ENCODE assay signal across 9 cellular contexts in genomic region chr18:3151379-3152264, GRCh38.
A peak's percentile ranks its signal among the peaks of the same experiment; 100 is the strongest.
DNase-seq lines count a peak whose midpoint lies in the region; ATAC-seq and TF ChIP-seq lines count a peak whose summit lies in the region.
"Had no signal": no experiment of that assay in that cellular context is flagged by ENCODE, and none has a peak within 500 bp of the region (broad histone marks: within the 10 kb centered on the region; RNA-seq: fewer than 3 reads in every experiment).

No MANE protein-coding gene starts in this region.

- H2AK5ac ChIP-seq in IMR-90 (ENCODE audit: low read depth, low read length): no peak overlapping the region

- no peak overlapping the region for H3K4ac ChIP-seq in IMR-90 (ENCODE audit: low read depth, low read length)

- no peak overlapping the region for H2BK5ac ChIP-seq in IMR-90 (ENCODE audit: low read depth, low read length, poor library complexity, severe bottlenecking)

- no peak overlapping the region for H2BK20ac ChIP-seq in IMR-90 (ENCODE audit: low read depth, low read length)

- no peak overlapping the region for H4K8ac ChIP-seq in IMR-90 (ENCODE audit: low read depth in 2 of 2, low read length in 2 of 2)

- no peaks in the 10 kb centered on the region for H4K20me1 ChIP-seq in IMR-90 (ENCODE audit: insufficient read depth, low read length)

- no peak for ATAC-seq in IMR-90 (ENCODE audit: low read depth)
- ATAC-seq in GM19023 (IDR thresholded peaks at IDR 0.05; ENCODE audit: unreplicated experiment): no peak
- no peak for ATAC-seq in HG03280 (IDR thresholded peaks at IDR 0.05; ENCODE audit: unreplicated experiment)
- ATAC-seq: naive thymus-derived CD8-positive, alpha-beta T cell had no signal

- peak; percentile 15 for DNase-seq in DMS79 (lab: John Stamatoyannopoulos, UW)
- peak; percentile 52 for DNase-seq in IMR-90
- DNase-seq in SHP77 (lab: John Stamatoyannopoulos, UW): peak; percentile 6 to 15
- peak; percentile 62 for DNase-seq in fibroblast of peridontal ligament (ENCODE audit: extremely low read depth)
- no peak for DNase-seq in prostate gland (ENCODE audit: low spot score)
- DNase-seq in stimulated activated CD4-positive, alpha-beta T cell treated with anti-CD3 and anti-CD28 coated beads, Interleukin-4, amount 100 ng/mL, for 4 hours: no peak

- in situ Hi-C loops in IMR-90 (cut with MboI; ENCODE audit: low sequenced_read_pairs): no loop called here

- CTCF ChIA-PET in IMR-90 (lab: Yijun Ruan, JAX): interaction anchor here (0.5 to 1.4 kb wide), 8 partner anchors 9 to 220 kb away, joined by 3 to 7 read pairs (median 4); no protein-coding TSS in a partner anchor

- no peak overlapping the region for H3K9ac ChIP-seq in IMR-90 (ENCODE audit: low read depth, low read length)

- no peak overlapping the region for H3K56ac ChIP-seq in IMR-90 (ENCODE audit: extremely low read depth, insufficient read depth, low read length)

- H2AK9ac ChIP-seq in IMR-90 (replicated peaks; ENCODE audit: low read depth, low read length, poor library complexity): no peak overlapping the region

- POLR2A ChIA-PET in IMR-90 (lab: Charles Lee; ENCODE audit: unreplicated experiment): interaction anchor here (0.6 kb wide), 1 partner anchor 35 kb away, joined by 3 read pairs; no protein-coding TSS in a partner anchor

- intact Hi-C loops in IMR-90 (cut with micrococcal nuclease) (loop anchor here (1.0 kb wide), 2 partner anchors 95 to 219 kb away; no protein-coding TSS in a partner anchor), prostate gland (cut with DNase I) (loop anchor here (5.0 to 10.0 kb wide), 2 partner anchors 96 to 217 kb away; partner anchors contain the start of gene MYL12A)

- H3K9me3 ChIP-seq in IMR-90 (ENCODE audit: control insufficient read depth, insufficient read depth, low read length) (no peaks in the 10 kb centered on the region), prostate gland (no peaks in the 10 kb centered on the region)

- TF ChIP-seq RAD21 in IMR-90 (IDR thresholded peaks at IDR 0.05; ENCODE audit: low read length): peak; percentile 64

- H2BK120ac ChIP-seq in IMR-90 (ENCODE audit: low read depth, low read length): no peak overlapping the region

- WGBS in IMR-90 (ENCODE audit: extremely low coverage in 2 of 2, insufficient read length in 1 of 2), 2 experiments: 50% methylated on average over 2 of the region's 18 CpGs; no CpG with 5 or more reads in 1 of the 2 experiments
- WGBS in prostate gland: 53% methylated on average over 18 of the region's 18 CpGs

- no peak for TF ChIP-seq POLR2A in IMR-90 (IDR thresholded peaks at IDR 0.05; ENCODE audit: low read depth, low read length)
- TF ChIP-seq POLR2A in prostate gland (IDR thresholded peaks at IDR 0.05): no peak

- H2BK15ac ChIP-seq in IMR-90 (ENCODE audit: low read depth, low read length): no peak overlapping the region

- H3K4me2 ChIP-seq in IMR-90 (ENCODE audit: low read depth, low read length): no peak overlapping the region

- H3K36me3 ChIP-seq in IMR-90 (ENCODE audit: control insufficient read depth, insufficient read depth, low read length) (no peaks in the 10 kb centered on the region), prostate gland (no peaks in the 10 kb centered on the region)

- no peaks in the 10 kb centered on the region for H3K79me1 ChIP-seq in IMR-90 (ENCODE audit: low read depth in 1 of 2, low read length in 2 of 2)

- H3K23ac ChIP-seq in IMR-90 (ENCODE audit: low read depth, low read length): no peak overlapping the region

- H3K27ac ChIP-seq in IMR-90 (ENCODE audit: insufficient read depth, low read length): no peak overlapping the region
- H3K27ac ChIP-seq in prostate gland: no peak overlapping the region

- H3K27me3 ChIP-seq in IMR-90 (ENCODE audit: control insufficient read depth, insufficient read depth, low read length) (no peaks in the 10 kb centered on the region; the same call in 1 of the 2 replicates), prostate gland (replicated peaks; ENCODE audit: insufficient read depth) (no peaks in the 10 kb centered on the region)

- H3K4me1 ChIP-seq in IMR-90 (ENCODE audit: control insufficient read depth, insufficient read depth, low read length) (no peaks in the 10 kb centered on the region), prostate gland (replicated peaks) (no peaks in the 10 kb centered on the region)

- no peak overlapping the region for H3K18ac ChIP-seq in IMR-90 (ENCODE audit: low read depth, low read length)

- no TSS peak for BruUV-seq in IMR-90 (replicated peaks; lab: Mats Ljungman, UMichigan)

- no peaks in the 10 kb centered on the region for H3K9me1 ChIP-seq in IMR-90 (ENCODE audit: insufficient read depth, low read length)

- no peak overlapping the region for H4K91ac ChIP-seq in IMR-90 (ENCODE audit: insufficient read depth, low read depth, low read length)

- H4K5ac ChIP-seq in IMR-90 (ENCODE audit: low read depth, low read length): no peak overlapping the region

- H2AFZ ChIP-seq in IMR-90 (replicated peaks; ENCODE audit: low read length, poor library complexity): no peak overlapping the region

- no peak overlapping the region for H3K4me3 ChIP-seq in IMR-90 (ENCODE audit: insufficient read depth, low read depth, low read length)
- H3K4me3 ChIP-seq in prostate gland: no peak overlapping the region

- H3K14ac ChIP-seq in IMR-90 (replicated peaks; ENCODE audit: low read depth, low read length): no peak overlapping the region

- TF ChIP-seq CTCF in IMR-90 (conservative IDR thresholded peaks at IDR 0.05; ENCODE audit: low read depth, low read length) (peak; percentile 74), prostate gland (IDR thresholded peaks at IDR 0.05) (peak in 3 of 4 experiments; percentile 53 to 65 (median 63))

- dilution Hi-C loops in IMR-90 (cut with HindIII; ENCODE audit: low sequenced_read_pairs, unreplicated experiment): no loop called here

TF ChIP-seq in IMR-90, 13 proteins besides CTCF, POLR2A, EP300 and RAD21:
- peak; percentile 72 for TF ChIP-seq SMC3 (IDR thresholded peaks at IDR 0.05; ENCODE audit: low read depth, low read length)
- no peak for TF ChIP-seq CHD1 (IDR thresholded peaks at IDR 0.05; ENCODE audit: low read depth, low read length)
- TF ChIP-seq MAZ (IDR thresholded peaks at IDR 0.05; ENCODE audit: borderline replicate concordance, low read depth, low read length): no peak
TF ChIP-seq in IMR-90: peak in this region for 1.

Comparison
In these comparisons a context has a peak if more than half of its experiments do, and no peak if none do; other contexts are left out.
1. DNase-seq: peak in DMS79 (single experiment), IMR-90 (single experiment), SHP77 (2 of 2) and fibroblast of peridontal ligament (single experiment); none in prostate gland (single experiment) and stimulated activated CD4-positive, alpha-beta T cell treated with anti-CD3 and anti-CD28 coated beads, Interleukin-4, amount 100 ng/mL, for 4 hours (0 of 2).